In genomic region chr2:96150007-96150406, GRCh38 we compare ENCODE assay signal across 18 cellular contexts. TPM values are rescaled to one million over a fixed set of nuclear protein-coding genes. Genes with fewer than 3 reads are reported as not detected.
DNase-seq lines count a peak whose midpoint lies in the region; ATAC-seq and TF ChIP-seq lines count a peak whose summit lies in the region.
"Had no signal": no experiment of that assay in that cellular context is flagged by ENCODE, and none has a peak within 500 bp of the region (broad histone marks: within the 10 kb centered on the region; RNA-seq: fewer than 3 reads in every experiment).

No MANE protein-coding gene starts in this region.

- H3K36me3 ChIP-seq in upper lobe of right lung = no peaks in the 10 kb centered on the region
- H3K36me3 ChIP-seq: ascending aorta, pancreas, transverse colon had no signal

- H3K27ac Mint-ChIP-seq in activated B cell treated with CpG ODN at 0.5 μM for 24 hours = peak overlapping the region; percentile 35
- peak overlapping the region in 5 of 6 donors; percentile 98 to 100 (median 98) for H3K27ac Mint-ChIP-seq in naive B cell

- CTCF ChIA-PET in activated B cell treated with CpG ODN at 0.5 μM for 24 hours (lab: Charles Lee) = interaction anchor here (1.2 to 5.3 kb wide), 2 partner anchors 11 to 25 kb away, joined by 3 to 40 read pairs; no protein-coding TSS in a partner anchor

- POLR2A ChIA-PET in activated B cell treated with CpG ODN at 0.5 μM for 24 hours (lab: Charles Lee) = interaction anchor here (0.7 to 14.1 kb wide), 5 partner anchors 8 to 137 kb away, joined by 3 to 534 read pairs (median 15); no protein-coding TSS in a partner anchor

- H3K4me1 ChIP-seq in upper lobe of right lung = peaks cover 17% of the 10 kb centered on the region
- H3K4me1 ChIP-seq: pancreas had no signal

- H3K27ac ChIP-seq in upper lobe of right lung = no peak overlapping the region
- H3K27ac ChIP-seq: ascending aorta, GM23248, pancreas, transverse colon had no signal

- H3K9me3 Mint-ChIP-seq in activated B cell treated with CpG ODN at 0.5 μM for 24 hours = no peaks in the 10 kb centered on the region
- H3K9me3 Mint-ChIP-seq in naive B cell = no peaks in the 10 kb centered on the region
- H3K9me3 Mint-ChIP-seq: stimulated activated naive CD8-positive, alpha-beta T cell treated with anti-CD3 and anti-CD28 coated beads, Interleukin-15, Interleukin-2, amounts not matched to agents 100 ng/mL and 50 ng/mL, for 24 hours had no signal

- H3K9me3 ChIP-seq in upper lobe of right lung = no peaks in the 10 kb centered on the region
- H3K9me3 ChIP-seq: ascending aorta, pancreas, transverse colon had no signal

- H3K27me3 ChIP-seq in upper lobe of right lung = no peaks in the 10 kb centered on the region
- H3K27me3 ChIP-seq: ascending aorta, pancreas, transverse colon had no signal

- intact Hi-C loops in cardiac septum (cut with DNase I) = no loop called here
- intact Hi-C loops in Right ventricle myocardium inferior (cut with DNase I) = no loop called here
- intact Hi-C loops in activated B cell treated with CpG ODN at 0.5 μM for 24 hours (cut with micrococcal nuclease) = no loop called here
- intact Hi-C loops in upper lobe of right lung (cut with DNase I) = no loop called here

- no peak overlapping the region for H3K4me3 Mint-ChIP-seq in activated B cell treated with CpG ODN at 0.5 μM for 24 hours
- H3K4me3 Mint-ChIP-seq in naive B cell = no peak overlapping the region

- H3K36me3 Mint-ChIP-seq in activated B cell treated with CpG ODN at 0.5 μM for 24 hours (ENCODE audit: low read depth) (no peaks in the 10 kb centered on the region), naive B cell (no peaks in the 10 kb centered on the region)

- H3K4me1 Mint-ChIP-seq in activated B cell treated with CpG ODN at 0.5 μM for 24 hours (peaks cover 54% of the 10 kb centered on the region), naive B cell (peaks cover 36 to 77% (median 71%) of the 10 kb centered on the region in 3 donors)

- DNase-seq in cardiac septum (ENCODE audit: low spot score) = peak; percentile 44
- DNase-seq in Right ventricle myocardium inferior (ENCODE audit: missing footprints) = no peak
- DNase-seq in activated B cell treated with CpG ODN at 0.5 μM for 24 hours = no peak
- no peak for DNase-seq in naive B cell
- peak; percentile 50 for DNase-seq in upper lobe of right lung
- no peak for DNase-seq in RKO (ENCODE audit: low spot score)
- no peak for DNase-seq in SHP77 treated with DMSO at 0.1 percent for 48 hours (lab: John Stamatoyannopoulos, UW)
- DNase-seq: activated gamma-delta T cell treated with Interleukin-2 at 50 U/mL for 16 hours, Calu3, GM23248, NCI-H1105 treated with DMSO at 0.1 percent for 48 hours, NCI-H524, transverse colon had no signal

- no peak overlapping the region for H3K4me3 ChIP-seq in upper lobe of right lung
- H3K4me3 ChIP-seq: ascending aorta, GM23248, pancreas, transverse colon had no signal

- no peak for ATAC-seq in Right ventricle myocardium inferior
- no peak for ATAC-seq in activated B cell treated with CpG ODN at 0.5 μM for 24 hours (ENCODE audit: low read depth)
- no peak for ATAC-seq in naive B cell (ENCODE audit: low read depth in 2 of 2)
- no peak for ATAC-seq in upper lobe of right lung
- no peak for ATAC-seq in HG03025 (IDR thresholded peaks at IDR 0.05; ENCODE audit: low FRiP score, unreplicated experiment)
- ATAC-seq: pancreas had no signal

- TF ChIP-seq CTCF in activated B cell treated with CpG ODN at 0.5 μM for 24 hours (IDR thresholded peaks at IDR 0.05) = no peak
- TF ChIP-seq CTCF in upper lobe of right lung (IDR thresholded peaks at IDR 0.05) = no peak

- H3K27me3 Mint-ChIP-seq in activated B cell treated with CpG ODN at 0.5 μM for 24 hours = no peaks in the 10 kb centered on the region
- no peaks in the 10 kb centered on the region for H3K27me3 Mint-ChIP-seq in naive B cell
- H3K27me3 Mint-ChIP-seq: stimulated activated naive CD8-positive, alpha-beta T cell treated with anti-CD3 and anti-CD28 coated beads, Interleukin-15, Interleukin-2, amounts not matched to agents 100 ng/mL and 50 ng/mL, for 24 hours had no signal

RNA-seq across cellular contexts. Expression of gene DUSP2, which starts 4.8 kb away (rescaled TPM):
- total RNA-seq in cardiac septum (1.3 TPM), Right ventricle myocardium inferior (1.3 TPM), activated B cell treated with CpG ODN at 0.5 μM for 24 hours (118 and 122 TPM in 2 replicates), upper lobe of right lung (4.4 TPM)
- 100 to 1,000 TPM in 2 of 6 donors, 10 to 100 TPM in 4; 56.3 to 220 (median 95.9) TPM for polyA plus RNA-seq in naive B cell (ENCODE audit: low read depth in 6 of 6)

RNA-seq across cellular contexts. Expression of gene ASTL, which starts 11.7 kb away (rescaled TPM):
- total RNA-seq in cardiac septum (not detected), Right ventricle myocardium inferior (not detected), activated B cell treated with CpG ODN at 0.5 μM for 24 hours (1.0 and 1.6 TPM in 2 replicates), upper lobe of right lung (not detected)
- not detected for polyA plus RNA-seq in naive B cell (ENCODE audit: low read depth in 6 of 6)
- total RNA-seq: ascending aorta, Calu3, GM23248, liver, pancreas had no signal
- polyA plus RNA-seq: GM23248, liver had no signal

RNA-seq across cellular contexts. Expression of gene ADRA2B, which starts 33.6 kb away (rescaled TPM):
- total RNA-seq in cardiac septum (5.5 TPM), Right ventricle myocardium inferior (6.9 TPM), activated B cell treated with CpG ODN at 0.5 μM for 24 hours (0.11 and 0.37 TPM in 2 replicates), upper lobe of right lung (0.14 TPM)
- polyA plus RNA-seq in naive B cell (ENCODE audit: low read depth in 6 of 6) = under 1 TPM in 1 of 6 donors, not detected in 5; 0.15 TPM
- total RNA-seq: Calu3, GM23248 had no signal
- polyA plus RNA-seq: GM23248 had no signal

RNA-seq across cellular contexts. Expression of gene STARD7, which starts 58.6 kb away (rescaled TPM):
- total RNA-seq in cardiac septum (142 TPM), Right ventricle myocardium inferior (194 TPM), activated B cell treated with CpG ODN at 0.5 μM for 24 hours (148 and 158 TPM in 2 replicates), upper lobe of right lung (156 TPM)
- polyA plus RNA-seq in naive B cell (ENCODE audit: low read depth in 6 of 6) = 100 to 1,000 TPM; 219 to 401 (median 239) TPM

Comparison
In these comparisons a context has a peak if more than half of its experiments do, and no peak if none do; other contexts are left out.
1. DNase-seq: peak in cardiac septum (single experiment) and upper lobe of right lung (single experiment); none in Right ventricle myocardium inferior (single experiment), activated B cell treated with CpG ODN at 0.5 μM for 24 hours (single experiment), naive B cell (single experiment), RKO (single experiment) and SHP77 treated with DMSO at 0.1 percent for 48 hours (single experiment).
2. RNA of gene DUSP2, which starts 4.8 kb away (total RNA-seq): 118 to 122 TPM in activated B cell treated with CpG ODN at 0.5 μM for 24 hours; 4.4 TPM in upper lobe of right lung (single experiment), 1.3 TPM in Right ventricle myocardium inferior (single experiment) and 1.3 TPM in cardiac septum (single experiment); every median in the first group is over 10 times any median in the second.